ENCODE assay signal across 1 cellular context in genomic region chr1:53195913-53196484, GRCh38.
TF ChIP-seq lines count a peak whose summit lies in the region.

No MANE protein-coding gene starts in this region.

TF ChIP-seq in GM23338, 12 proteins besides CTCF, POLR2A, EP300 and RAD21 (continued from another document):
- TF ChIP-seq ETS1 (IDR thresholded peaks at IDR 0.05) (no peak), ZNF462 (CRISPR knock-in tag; IDR thresholded peaks at IDR 0.05) (no peak), EZH2 (IDR thresholded peaks at IDR 0.05; ENCODE audit: low read depth, unreplicated experiment) (no peak), CREB1 (CRISPR knock-in tag; IDR thresholded peaks at IDR 0.05; ENCODE audit: low read depth) (no peak), REST (IDR thresholded peaks at IDR 0.05; ENCODE audit: unreplicated experiment) (no peak), NANOG (IDR thresholded peaks at IDR 0.05; ENCODE audit: borderline replicate concordance) (no peak), ZNF331 (CRISPR knock-in tag; IDR thresholded peaks at IDR 0.05; ENCODE audit: low read depth) (no peak), EZH2phosphoT487 (IDR thresholded peaks at IDR 0.05; ENCODE audit: unreplicated experiment) (no peak), ZNF114 (CRISPR knock-in tag; IDR thresholded peaks at IDR 0.05) (no peak), POLR2AphosphoS5 (IDR thresholded peaks at IDR 0.05; ENCODE audit: low read depth) (no peak)
